Comparison of ENCODE assay signal across 8 cellular contexts in the genomic region with DNA sequence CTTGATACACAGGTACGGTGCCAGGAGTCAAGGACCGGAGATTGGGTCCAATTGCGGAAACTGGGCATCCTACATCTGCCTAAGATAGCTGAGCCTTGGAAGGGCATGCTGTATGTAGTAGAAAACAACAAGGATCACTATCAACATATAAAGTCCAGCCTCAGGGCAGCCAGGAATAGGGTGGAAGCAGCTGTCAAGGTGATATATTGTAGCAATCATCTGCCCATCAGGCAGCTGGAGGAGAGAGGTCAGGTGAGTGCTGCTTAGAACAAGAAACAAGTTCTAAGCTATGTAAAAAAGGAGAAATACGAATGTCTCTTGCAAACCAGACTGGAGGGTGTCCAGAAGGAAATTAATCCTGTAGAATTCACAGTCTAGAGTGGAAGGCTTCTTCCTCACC. TPM values are rescaled to one million over a fixed set of nuclear protein-coding genes. Genes with fewer than 3 reads are reported as not detected.
"Had no signal": no experiment of that assay in that cellular context is flagged by ENCODE, and none has a peak within 500 bp of the region (broad histone marks: within the 10 kb centered on the region; RNA-seq: fewer than 3 reads in every experiment).

No MANE protein-coding gene starts in this region.

- FAIRE-seq: HepG2 had no signal

- H3K27ac Mint-ChIP-seq: GM23338, HFFc6, IgD-negative memory B cell had no signal

- ATAC-seq: GM23338, HCT116, HepG2 had no signal

- H3K9me3 ChIP-seq: HAP-1 had no signal

- H3K9me3 Mint-ChIP-seq: GM23338, HFFc6, IgD-negative memory B cell had no signal

- H3K36me3 Mint-ChIP-seq: IgD-negative memory B cell had no signal

- H3K27ac ChIP-seq: HL-60 had no signal

- H3K4me3 ChIP-seq: GM23338, HAP-1 had no signal

- H3K4me1 Mint-ChIP-seq: IgD-negative memory B cell had no signal

- H2AFZ ChIP-seq: GM23338 had no signal

- H3K4me3 Mint-ChIP-seq: GM23338, HFFc6, IgD-negative memory B cell had no signal

- H3K4me2 ChIP-seq: GM23338 had no signal

- H3K36me3 ChIP-seq: HAP-1 had no signal

- DNase-seq: H7, HFFc6 had no signal

- H3K4me1 ChIP-seq: HAP-1 had no signal

RNA-seq across cellular contexts. Expression of a gene that starts 34.8 kb away (rescaled TPM):
- polyA plus RNA-seq: IgD-negative memory B cell had no signal
